In genomic region chr22:40190501-40190900, GRCh38 we compare ENCODE assay signal across 1 cellular context.
TF ChIP-seq lines count a peak whose summit lies in the region.

No MANE protein-coding gene starts in this region.

TF ChIP-seq in HepG2, 621 proteins besides CTCF, POLR2A, EP300 and RAD21:
- TF ChIP-seq ZNF44 (CRISPR knock-in tag; IDR thresholded peaks at IDR 0.05) = no peak
- TF ChIP-seq FOXO4 (CRISPR knock-in tag; conservative IDR thresholded peaks at IDR 0.05) = no peak
- TF ChIP-seq, protein P1, sequence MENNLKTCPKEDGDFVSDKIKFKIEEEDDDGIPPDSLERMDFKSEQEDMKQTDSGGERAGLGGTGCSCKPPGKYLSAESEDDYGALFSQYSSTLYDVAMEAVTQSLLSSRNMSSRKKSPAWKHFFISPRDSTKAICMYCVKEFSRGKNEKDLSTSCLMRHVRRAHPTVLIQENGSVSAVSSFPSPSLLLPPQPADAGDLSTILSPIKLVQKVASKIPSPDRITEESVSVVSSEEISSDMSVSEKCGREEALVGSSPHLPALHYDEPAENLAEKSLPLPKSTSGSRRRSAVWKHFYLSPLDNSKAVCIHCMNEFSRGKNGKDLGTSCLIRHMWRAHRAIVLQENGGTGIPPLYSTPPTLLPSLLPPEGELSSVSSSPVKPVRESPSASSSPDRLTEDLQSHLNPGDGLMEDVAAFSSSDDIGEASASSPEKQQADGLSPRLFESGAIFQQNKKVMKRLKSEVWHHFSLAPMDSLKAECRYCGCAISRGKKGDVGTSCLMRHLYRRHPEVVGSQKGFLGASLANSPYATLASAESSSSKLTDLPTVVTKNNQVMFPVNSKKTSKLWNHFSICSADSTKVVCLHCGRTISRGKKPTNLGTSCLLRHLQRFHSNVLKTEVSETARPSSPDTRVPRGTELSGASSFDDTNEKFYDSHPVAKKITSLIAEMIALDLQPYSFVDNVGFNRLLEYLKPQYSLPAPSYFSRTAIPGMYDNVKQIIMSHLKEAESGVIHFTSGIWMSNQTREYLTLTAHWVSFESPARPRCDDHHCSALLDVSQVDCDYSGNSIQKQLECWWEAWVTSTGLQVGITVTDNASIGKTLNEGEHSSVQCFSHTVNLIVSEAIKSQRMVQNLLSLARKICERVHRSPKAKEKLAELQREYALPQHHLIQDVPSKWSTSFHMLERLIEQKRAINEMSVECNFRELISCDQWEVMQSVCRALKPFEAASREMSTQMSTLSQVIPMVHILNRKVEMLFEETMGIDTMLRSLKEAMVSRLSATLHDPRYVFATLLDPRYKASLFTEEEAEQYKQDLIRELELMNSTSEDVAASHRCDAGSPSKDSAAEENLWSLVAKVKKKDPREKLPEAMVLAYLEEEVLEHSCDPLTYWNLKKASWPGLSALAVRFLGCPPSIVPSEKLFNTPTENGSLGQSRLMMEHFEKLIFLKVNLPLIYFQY (CRISPR knock-in tag; IDR thresholded peaks at IDR 0.05; ENCODE audit: borderline replicate concordance) = no peak
- TF ChIP-seq SRSF9 (IDR thresholded peaks at IDR 0.05; ENCODE audit: borderline replicate concordance, insufficient read depth, low read depth, low read length, poor library complexity, severe bottlenecking) = no peak
- TF ChIP-seq, protein P2, sequence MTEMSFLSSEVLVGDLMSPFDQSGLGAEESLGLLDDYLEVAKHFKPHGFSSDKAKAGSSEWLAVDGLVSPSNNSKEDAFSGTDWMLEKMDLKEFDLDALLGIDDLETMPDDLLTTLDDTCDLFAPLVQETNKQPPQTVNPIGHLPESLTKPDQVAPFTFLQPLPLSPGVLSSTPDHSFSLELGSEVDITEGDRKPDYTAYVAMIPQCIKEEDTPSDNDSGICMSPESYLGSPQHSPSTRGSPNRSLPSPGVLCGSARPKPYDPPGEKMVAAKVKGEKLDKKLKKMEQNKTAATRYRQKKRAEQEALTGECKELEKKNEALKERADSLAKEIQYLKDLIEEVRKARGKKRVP (CRISPR knock-in tag; IDR thresholded peaks at IDR 0.05) = no peak
- TF ChIP-seq ZFX (CRISPR knock-in tag; IDR thresholded peaks at IDR 0.05; ENCODE audit: low read depth) = no peak
- no peak for TF ChIP-seq NKX3-1 (CRISPR knock-in tag; IDR thresholded peaks at IDR 0.05)
- TF ChIP-seq CENPT (CRISPR knock-in tag; IDR thresholded peaks at IDR 0.05; ENCODE audit: low read depth) = no peak
- no peak for TF ChIP-seq AFF4 (CRISPR knock-in tag; IDR thresholded peaks at IDR 0.05)
- TF ChIP-seq DNMT3B (CRISPR knock-in tag; conservative IDR thresholded peaks at IDR 0.05) = no peak
- no peak for TF ChIP-seq NFE2L1 (CRISPR knock-in tag; IDR thresholded peaks at IDR 0.05; ENCODE audit: borderline replicate concordance)
- TF ChIP-seq SNRNP70 (IDR thresholded peaks at IDR 0.05; ENCODE audit: low read depth, low read length) = no peak
- no peak for TF ChIP-seq ZNF280D (CRISPR knock-in tag; IDR thresholded peaks at IDR 0.05)
- TF ChIP-seq ZNF501 (CRISPR knock-in tag; IDR thresholded peaks at IDR 0.05) = no peak
- TF ChIP-seq ZNF768 (CRISPR knock-in tag; IDR thresholded peaks at IDR 0.05) = no peak
- no peak for TF ChIP-seq SMC3 (IDR thresholded peaks at IDR 0.05; ENCODE audit: low read length)
- no peak for TF ChIP-seq ZNF615 (CRISPR knock-in tag; IDR thresholded peaks at IDR 0.05; ENCODE audit: borderline replicate concordance)
- TF ChIP-seq ZNF788 (CRISPR knock-in tag; IDR thresholded peaks at IDR 0.05; ENCODE audit: borderline replicate concordance) = no peak
